In the genomic region with DNA sequence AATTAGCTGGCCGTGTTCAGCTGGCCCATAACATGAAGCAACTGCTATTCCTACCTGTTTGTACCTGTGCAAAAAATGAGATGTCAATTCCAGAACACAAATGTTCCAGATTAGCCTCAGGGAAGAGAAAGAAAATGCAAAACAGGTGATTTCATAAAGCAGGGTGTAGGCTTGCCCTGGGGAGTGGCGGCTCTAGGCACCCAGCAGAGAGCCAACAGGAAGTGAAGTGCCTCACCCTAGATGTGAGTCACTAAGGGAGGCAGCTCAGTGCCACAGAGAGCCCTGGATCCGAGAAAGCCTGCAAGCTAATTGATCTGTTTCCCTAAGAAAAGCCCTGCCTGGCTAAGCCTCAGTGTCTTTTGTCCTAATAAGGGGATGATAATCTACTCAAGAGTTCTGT, we compare ENCODE assay signal across 9 cellular contexts.
DNase-seq lines count a peak whose midpoint lies in the region; ATAC-seq and TF ChIP-seq lines count a peak whose summit lies in the region.
"Had no signal": no experiment of that assay in that cellular context is flagged by ENCODE, and none has a peak within 500 bp of the region (broad histone marks: within the 10 kb centered on the region; RNA-seq: fewer than 3 reads in every experiment).

No MANE protein-coding gene starts in this region.

- H3K36me3 Mint-ChIP-seq in activated CD8-positive, alpha-beta T cell treated with anti-CD3 and anti-CD28 coated beads for 36 hours (ENCODE audit: low read depth): no peaks in the 10 kb centered on the region

- H3K27ac ChIP-seq in HUES48 (ENCODE audit: low read depth, low read length): peak overlapping the region; percentile 70
- H3K27ac ChIP-seq: HL-60 had no signal

- H3K4me3 Mint-ChIP-seq in activated CD8-positive, alpha-beta T cell treated with anti-CD3 and anti-CD28 coated beads for 36 hours: no peak overlapping the region

- peaks cover 3% of the 10 kb centered on the region for H3K4me1 Mint-ChIP-seq in activated CD8-positive, alpha-beta T cell treated with anti-CD3 and anti-CD28 coated beads for 36 hours (ENCODE audit: low read depth)

- peaks cover 16% of the 10 kb centered on the region for H3K4me1 ChIP-seq in HUES48 (ENCODE audit: control insufficient read depth, insufficient read depth, low read length)

- peak overlapping the region; percentile 44; the same call in 1 of the 2 replicates for H3K9ac ChIP-seq in HUES48 (ENCODE audit: low read depth, low read length)

- in situ Hi-C loops in Caki2 (cut with HindIII; ENCODE audit: low pct_unique_long_range_greater_than_20kb, low sequenced_read_pairs): no loop called here

- H3K9me3 Mint-ChIP-seq in activated CD8-positive, alpha-beta T cell treated with anti-CD3 and anti-CD28 coated beads for 36 hours: peaks cover 5% of the 10 kb centered on the region

- H3K27me3 Mint-ChIP-seq in activated CD8-positive, alpha-beta T cell treated with anti-CD3 and anti-CD28 coated beads for 36 hours: peaks cover 11% of the 10 kb centered on the region

- H3K9me3 ChIP-seq in HUES48 (ENCODE audit: control insufficient read depth, insufficient read depth, low read length): no peaks in the 10 kb centered on the region

- POLR2A ChIA-PET in activated CD8-positive, alpha-beta T cell treated with anti-CD3 and anti-CD28 coated beads for 36 hours (lab: Charles Lee): no interaction called here

- peak; percentile 74 for ATAC-seq in GM21447 (IDR thresholded peaks at IDR 0.05; ENCODE audit: unreplicated experiment)
- peak; percentile 83 for ATAC-seq in activated CD8-positive, alpha-beta T cell treated with anti-CD3 and anti-CD28 coated beads for 36 hours

- intact Hi-C loops in activated CD8-positive, alpha-beta T cell treated with anti-CD3 and anti-CD28 coated beads for 36 hours (cut with micrococcal nuclease): no loop called here

- DNase-seq in Caki2 (ENCODE audit: low read depth) (peak; percentile 65), kidney epithelial cell (ENCODE audit: low read depth) (peak; percentile 81), NCI-H2107 (lab: John Stamatoyannopoulos, UW) (no peak), amygdala (lab: John Stamatoyannopoulos, UW) (no peak)
- DNase-seq in activated CD8-positive, alpha-beta T cell treated with anti-CD3 and anti-CD28 coated beads for 36 hours: peak; percentile 35
- DNase-seq in effector CD8-positive, alpha-beta T cell (lab: John Stamatoyannopoulos, UW): no peak

- H3K4me3 ChIP-seq in HUES48 (ENCODE audit: low read depth, low read length) (no peak overlapping the region), kidney epithelial cell (ENCODE audit: low read depth, low read length) (no peak overlapping the region)

- TF ChIP-seq CTCF in activated CD8-positive, alpha-beta T cell treated with anti-CD3 and anti-CD28 coated beads for 36 hours (IDR thresholded peaks at IDR 0.05): no peak
- TF ChIP-seq CTCF in kidney epithelial cell (IDR thresholded peaks at IDR 0.05; ENCODE audit: insufficient read depth, low read length, poor library complexity, severe bottlenecking): no peak

- H3K36me3 ChIP-seq in HUES48 (ENCODE audit: control insufficient read depth, insufficient read depth, low read length) (no peaks in the 10 kb centered on the region), kidney epithelial cell (ENCODE audit: control insufficient read depth, insufficient read depth, low read length) (no peaks in the 10 kb centered on the region)

- H3K27me3 ChIP-seq in HUES48 (ENCODE audit: control insufficient read depth, insufficient read depth, low read length) (no peaks in the 10 kb centered on the region), kidney epithelial cell (ENCODE audit: control insufficient read depth, insufficient read depth, low read length) (no peaks in the 10 kb centered on the region)

- no peak overlapping the region for H3K27ac Mint-ChIP-seq in activated CD8-positive, alpha-beta T cell treated with anti-CD3 and anti-CD28 coated beads for 36 hours

- CTCF ChIA-PET in activated CD8-positive, alpha-beta T cell treated with anti-CD3 and anti-CD28 coated beads for 36 hours (lab: Charles Lee): interaction anchor here (1.0 kb wide), 1 partner anchor 134 kb away, joined by 3 read pairs; no protein-coding TSS in a partner anchor

Comparison
In these comparisons a context has a peak if more than half of its experiments do, and no peak if none do; other contexts are left out.
1. DNase-seq: peak in Caki2 (single experiment), activated CD8-positive, alpha-beta T cell treated with anti-CD3 and anti-CD28 coated beads for 36 hours (single experiment) and kidney epithelial cell (single experiment); none in NCI-H2107 (single experiment), effector CD8-positive, alpha-beta T cell (single experiment) and amygdala (0 of 56).